Comparison of ENCODE assay signal across 10 cellular contexts in genomic region chr10:3469639-3470020, GRCh38.
DNase-seq lines count a peak whose midpoint lies in the region; ATAC-seq and TF ChIP-seq lines count a peak whose summit lies in the region.
"Had no signal": no experiment of that assay in that cellular context is flagged by ENCODE, and none has a peak within 500 bp of the region (broad histone marks: within the 10 kb centered on the region; RNA-seq: fewer than 3 reads in every experiment).

No MANE protein-coding gene starts in this region.

- no peak overlapping the region for H3K4ac ChIP-seq in mesendoderm (ENCODE audit: low read depth, low read length)

- H2BK15ac ChIP-seq in mesendoderm (replicated peaks; ENCODE audit: low read depth): no peak overlapping the region

- no peaks in the 10 kb centered on the region for H3K36me3 ChIP-seq in MM.1S (replicated peaks; ENCODE audit: insufficient read depth, low read length)
- no peaks in the 10 kb centered on the region for H3K36me3 ChIP-seq in breast epithelium
- H3K36me3 ChIP-seq in mesendoderm (ENCODE audit: control insufficient read depth, insufficient read depth, low read length): no peaks in the 10 kb centered on the region
- no peaks in the 10 kb centered on the region for H3K36me3 ChIP-seq in thyroid gland

- no peaks in the 10 kb centered on the region for H4K20me1 ChIP-seq in MM.1S (ENCODE audit: insufficient read depth, low read length)

- peaks cover 18% of the 10 kb centered on the region for H3K4me1 ChIP-seq in MM.1S (ENCODE audit: low read length)
- peaks cover 7 to 17% of the 10 kb centered on the region in 2 donors for H3K4me1 ChIP-seq in breast epithelium
- H3K4me1 ChIP-seq in mesendoderm (ENCODE audit: control insufficient read depth, low read depth, low read length): no peaks in the 10 kb centered on the region
- peaks cover 0 to 17% of the 10 kb centered on the region in 2 donors for H3K4me1 ChIP-seq in thyroid gland

- no peak overlapping the region for H3K18ac ChIP-seq in mesendoderm (ENCODE audit: low read length)

- H3F3A ChIP-seq in MM.1S (ENCODE audit: insufficient read depth, low read length): no peaks in the 10 kb centered on the region

- no peak for ATAC-seq in left lobe of liver

- WGBS in mesendoderm (ENCODE audit: extremely low coverage, insufficient coverage, low lambda C conversion rate): no CpG with 5 or more reads among the region's 2 CpGs
- WGBS in thyroid gland, 2 donors: 72 to 84% methylated on average over 2 of the region's 2 CpGs

- peak overlapping the region; percentile 25 for H3K56ac ChIP-seq in mesendoderm (ENCODE audit: low read length)

- H3K9me3 ChIP-seq in MM.1S (replicated peaks; ENCODE audit: insufficient read depth, low read length) (no peaks in the 10 kb centered on the region), breast epithelium (no peaks in the 10 kb centered on the region), thyroid gland (no peaks in the 10 kb centered on the region)

- no peak overlapping the region for H2BK120ac ChIP-seq in mesendoderm (ENCODE audit: low read depth, low read length)

- H2BK5ac ChIP-seq in mesendoderm (ENCODE audit: low read length): no peak overlapping the region

- no peak overlapping the region for H4K8ac ChIP-seq in mesendoderm (ENCODE audit: low read depth, low read length)

- intact Hi-C loops in breast epithelium (cut with DNase I; ENCODE audit: low total_unique reads): no loop called here
- intact Hi-C loops in thyroid gland (cut with DNase I): loop anchor here (10.0 kb wide), 1 partner anchor 285 kb away; no protein-coding TSS in a partner anchor

- TF ChIP-seq CTCF in MM.1S (IDR thresholded peaks at IDR 0.05; ENCODE audit: low read length) (no peak), breast epithelium (IDR thresholded peaks at IDR 0.05) (no peak), thyroid gland (IDR thresholded peaks at IDR 0.05) (no peak), foreskin fibroblast (IDR thresholded peaks at IDR 0.05; ENCODE audit: low read depth, low read length) (no peak)

- no peak overlapping the region for H3K9ac ChIP-seq in MM.1S (ENCODE audit: low read length)
- H3K9ac ChIP-seq in mesendoderm (ENCODE audit: low read length): no peak overlapping the region

- H3K27ac ChIP-seq in MM.1S (ENCODE audit: low read length) (no peak overlapping the region), breast epithelium (peak overlapping the region; percentile 91 to 96), mesendoderm (ENCODE audit: low read depth, low read length) (no peak overlapping the region), thyroid gland (peak overlapping the region; percentile 71 to 80 (median 80))

- H3K4me2 ChIP-seq in MM.1S (ENCODE audit: low read depth, low read length) (peak overlapping the region; percentile 34; the same call in 1 of the 2 replicates), mesendoderm (ENCODE audit: low read length) (no peak overlapping the region)

- H2AK5ac ChIP-seq in mesendoderm (ENCODE audit: low read length): no peak overlapping the region

- DNase-seq in MM.1S: no peak
- no peak for DNase-seq in breast epithelium (ENCODE audit: low spot score in 2 of 2)
- DNase-seq in mesendoderm: no peak
- DNase-seq in thyroid gland: no peak
- DNase-seq in foreskin fibroblast: no peak
- DNase-seq in left lobe of liver (ENCODE audit: low spot score): no peak
- DNase-seq in ureter (ENCODE audit: low spot score): no peak
- DNase-seq: activated T-cell treated with anti-CD3 and anti-CD28 coated beads, Interleukin-2, amount 50 U/mL, for 24 hours; GDM1; NCI-H345 had no signal

- no peak overlapping the region for H2AFZ ChIP-seq in MM.1S (ENCODE audit: low read length)

- peak overlapping the region; percentile 64 for H4K5ac ChIP-seq in mesendoderm (ENCODE audit: low read length)

- H3K9me2 ChIP-seq in MM.1S (replicated peaks; ENCODE audit: insufficient read depth, low read length): no peaks in the 10 kb centered on the region

- H3K79me1 ChIP-seq in mesendoderm (ENCODE audit: low read length): no peaks in the 10 kb centered on the region

- H3K27me3 ChIP-seq in MM.1S (replicated peaks; ENCODE audit: insufficient read depth, low read length) (no peaks in the 10 kb centered on the region), breast epithelium (no peaks in the 10 kb centered on the region), mesendoderm (ENCODE audit: insufficient read depth, low read length, poor library complexity) (no peaks in the 10 kb centered on the region), thyroid gland (no peaks in the 10 kb centered on the region)

- H3K4me3 ChIP-seq in MM.1S (ENCODE audit: low read length): no peak overlapping the region
- H3K4me3 ChIP-seq in breast epithelium: peak overlapping the region in 1 of 3 donors; percentile 50
- no peak overlapping the region for H3K4me3 ChIP-seq in mesendoderm (ENCODE audit: low read length)
- H3K4me3 ChIP-seq in thyroid gland (replicated peaks in 1 of 3): no peak overlapping the region
- H3K4me3 ChIP-seq in foreskin fibroblast (ENCODE audit: low read depth in 1 of 2, low read length in 2 of 2): no peak overlapping the region

- H3K23ac ChIP-seq in mesendoderm (ENCODE audit: low read length): no peak overlapping the region

- H3K79me2 ChIP-seq in MM.1S (ENCODE audit: low read length) (no peaks in the 10 kb centered on the region), mesendoderm (ENCODE audit: control insufficient read depth, insufficient read depth, low read length) (no peaks in the 10 kb centered on the region)

- TF ChIP-seq POLR2A in breast epithelium (IDR thresholded peaks at IDR 0.05) (no peak), thyroid gland (IDR thresholded peaks at IDR 0.05) (no peak)

Comparison
In these comparisons a context has a peak if more than half of its experiments do, and no peak if none do; other contexts are left out.
1. H3K27ac ChIP-seq: peak in breast epithelium (2 of 2) and thyroid gland (3 of 3); none in MM.1S (single experiment) and mesendoderm (single experiment).